26 cellular contexts compared by ENCODE assay signal in the genomic region with DNA sequence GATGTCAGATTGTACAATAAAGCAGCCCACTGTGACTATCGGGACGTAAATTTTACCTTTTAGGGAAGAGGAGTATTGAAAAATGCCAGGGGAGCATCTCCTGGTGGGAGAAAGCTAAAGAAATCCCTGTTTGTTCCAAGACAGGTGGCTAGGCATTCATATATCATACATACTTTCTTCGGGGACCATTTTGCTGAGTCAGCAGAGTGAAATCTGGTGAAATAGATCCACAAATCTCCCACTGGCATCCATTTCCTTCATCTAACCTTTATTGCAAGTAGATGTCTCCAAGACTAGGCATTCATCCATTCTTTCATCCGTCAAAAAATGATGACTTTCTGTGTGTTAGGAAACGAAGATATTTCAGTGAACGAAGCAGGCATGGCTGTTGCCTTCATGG.
"Had no signal": no experiment of that assay in that cellular context is flagged by ENCODE, and none has a peak within 500 bp of the region (broad histone marks: within the 10 kb centered on the region; RNA-seq: fewer than 3 reads in every experiment).

No MANE protein-coding gene starts in this region.

- H3K36me3 Mint-ChIP-seq: immature natural killer cell; natural killer cell; stimulated activated memory B cell treated with anti-CD40 and anti-IgM and Interleukin-4, amounts not matched to agents 10 μg/mL and 1 μg/mL and 100 μg/mL, for 72 hours had no signal

- H3K4me3 Mint-ChIP-seq: immature natural killer cell; natural killer cell; stimulated activated memory B cell treated with anti-CD40 and anti-IgM and Interleukin-4, amounts not matched to agents 10 μg/mL and 1 μg/mL and 100 μg/mL, for 72 hours had no signal

- H3K36me3 ChIP-seq: esophagus squamous epithelium, lower lobe of right lung, ovary, spleen, tibial artery, upper lobe of left lung, uterus had no signal

- H3K4me3 ChIP-seq: coronary artery, esophagus squamous epithelium, lower lobe of right lung, ovary, psoas muscle, skin epidermis, spleen, testis, tibial artery, upper lobe of left lung, uterus had no signal

- ATAC-seq: left ventricle myocardium superior; lower lobe of right lung; natural killer cell; psoas muscle; right cardiac atrium; stimulated activated memory B cell treated with anti-CD40 and anti-IgM and Interleukin-4, amounts not matched to agents 10 μg/mL and 1 μg/mL and 100 μg/mL, for 72 hours; stimulated activated naive CD8-positive, alpha-beta T cell treated with anti-CD3 and anti-CD28 coated beads, Interleukin-15, Interleukin-2, amounts not matched to agents 100 U/mL and 50 U/mL, for 24 hours had no signal

- H3K27ac ChIP-seq: coronary artery, esophagus squamous epithelium, lower lobe of right lung, ovary, psoas muscle, skin epidermis, spleen, testis, tibial artery, upper lobe of left lung, uterus had no signal

- H3K4me1 ChIP-seq: esophagus squamous epithelium, lower lobe of right lung, psoas muscle, spleen, testis, upper lobe of left lung, uterus had no signal

- H3K27me3 Mint-ChIP-seq: stimulated activated memory B cell treated with anti-CD40 and anti-IgM and Interleukin-4, amounts not matched to agents 10 μg/mL and 1 μg/mL and 100 μg/mL, for 72 hours had no signal

- H3K9me3 Mint-ChIP-seq: stimulated activated memory B cell treated with anti-CD40 and anti-IgM and Interleukin-4, amounts not matched to agents 10 μg/mL and 1 μg/mL and 100 μg/mL, for 72 hours had no signal

- FAIRE-seq: endothelial cell of umbilical vein, keratinocyte had no signal

- H3K27me3 ChIP-seq: esophagus squamous epithelium, ovary, spleen, testis, tibial artery, upper lobe of left lung, uterus had no signal

- H3K27ac Mint-ChIP-seq: immature natural killer cell; natural killer cell; stimulated activated memory B cell treated with anti-CD40 and anti-IgM and Interleukin-4, amounts not matched to agents 10 μg/mL and 1 μg/mL and 100 μg/mL, for 72 hours had no signal

- H3K4me1 Mint-ChIP-seq: immature natural killer cell; natural killer cell; stimulated activated memory B cell treated with anti-CD40 and anti-IgM and Interleukin-4, amounts not matched to agents 10 μg/mL and 1 μg/mL and 100 μg/mL, for 72 hours had no signal

- H3K9me3 ChIP-seq: esophagus squamous epithelium, lower lobe of right lung, ovary, psoas muscle, spleen, testis, tibial artery, upper lobe of left lung, uterus had no signal

- DNase-seq: dermis blood vessel endothelial cell; effector memory CD4-positive, alpha-beta T cell; esophagus squamous epithelium; foreskin melanocyte; hypothalamus; immature natural killer cell; left ventricle myocardium superior; lower lobe of right lung; natural killer cell; occipital lobe; ovary; psoas muscle; right cardiac atrium; spleen; stimulated activated CD4-positive, alpha-beta T cell treated with anti-CD3 and anti-CD28 coated beads, Interleukin-4, amount 100 ng/mL, for 4 hours; stimulated activated naive CD8-positive, alpha-beta T cell treated with anti-CD3 and anti-CD28 coated beads, Interleukin-15, Interleukin-2, amounts not matched to agents 100 U/mL and 50 U/mL, for 24 hours; substantia nigra; testis; tibial artery; upper lobe of left lung; uterus had no signal
